Comparison of ENCODE assay signal across 8 cellular contexts in the genomic region with DNA sequence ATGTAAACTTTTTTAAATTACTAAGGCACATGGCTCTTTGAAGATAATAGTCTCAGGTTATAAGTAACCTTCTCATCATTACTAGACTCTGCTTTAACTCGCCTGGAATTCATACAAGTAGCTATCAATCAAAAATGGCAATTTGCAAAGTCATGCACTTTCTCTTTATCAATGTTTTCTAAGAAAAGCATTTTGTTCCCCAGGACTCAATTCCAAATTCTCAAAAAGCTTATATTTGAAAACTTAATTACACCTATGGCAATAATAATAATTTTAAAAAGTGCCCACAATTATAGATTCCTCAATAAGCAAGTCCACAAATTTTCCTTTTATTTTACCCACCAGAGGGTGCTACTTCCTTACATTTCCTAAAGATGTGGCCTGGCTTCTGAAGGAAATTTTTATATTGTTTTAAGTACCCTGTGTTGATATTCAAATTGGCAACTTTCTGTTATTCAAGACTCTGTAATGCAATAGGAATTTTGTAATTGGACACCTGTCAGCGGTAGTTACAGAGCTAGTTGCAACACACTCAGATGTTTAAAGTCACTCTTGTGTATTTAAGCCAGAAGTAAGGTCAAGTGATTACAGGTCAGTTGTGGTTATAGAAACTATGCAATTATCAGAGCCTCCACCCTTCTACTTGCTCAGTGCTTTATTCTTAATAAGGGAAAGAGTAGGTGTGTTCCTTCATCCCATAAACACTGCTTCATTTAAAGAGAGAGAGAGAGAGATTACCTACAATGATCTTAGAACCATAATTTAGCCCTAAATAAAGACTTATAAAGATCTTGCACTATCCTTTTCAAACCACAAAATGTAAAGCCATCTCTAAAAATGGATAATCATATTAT. TPM values are rescaled to one million over a fixed set of nuclear protein-coding genes. Genes with fewer than 3 reads are reported as not detected.
DNase-seq lines count a peak whose midpoint lies in the region; ATAC-seq, FAIRE-seq and TF ChIP-seq lines count a peak whose summit lies in the region.

No MANE protein-coding gene starts in this region.

- peak; percentile 69 for DNase-seq in DMS 273 (lab: John Stamatoyannopoulos, UW; ENCODE audit: unreplicated experiment)
- peak; percentile 70 for DNase-seq in NCI-H510A treated with DMSO at 0.1 percent for 48 hours (lab: John Stamatoyannopoulos, UW)
- DNase-seq in bronchial epithelial cell (ENCODE audit: low read depth): peak; percentile 99
- no peak for DNase-seq in left lobe of liver (ENCODE audit: low spot score)

- no peaks in the 10 kb centered on the region for H3K27me3 ChIP-seq in bronchial epithelial cell (ENCODE audit: control insufficient read depth, insufficient read depth, low read length)

- peak; percentile 70 for FAIRE-seq in bronchial epithelial cell (lab: Jason Lieb, UNC)

- TF ChIP-seq CTCF in bronchial epithelial cell (IDR thresholded peaks at IDR 0.05; ENCODE audit: insufficient read depth, low read length, severe bottlenecking): peak; percentile 6

- H3K36me3 ChIP-seq in bronchial epithelial cell (ENCODE audit: control insufficient read depth, insufficient read depth, low read length): no peaks in the 10 kb centered on the region

- peak; percentile 66 for ATAC-seq in HG02870 (IDR thresholded peaks at IDR 0.05; ENCODE audit: unreplicated experiment)
- peak; percentile 88 for ATAC-seq in left lobe of liver
- no peak for ATAC-seq in HG03521 (IDR thresholded peaks at IDR 0.05; ENCODE audit: unreplicated experiment)
- ATAC-seq in GM18873 (IDR thresholded peaks at IDR 0.05; ENCODE audit: low FRiP score, unreplicated experiment): no peak
- ATAC-seq in GM19328 (IDR thresholded peaks at IDR 0.05; ENCODE audit: unreplicated experiment): no peak

- H3K4me3 ChIP-seq in bronchial epithelial cell (ENCODE audit: low read depth, low read length): peak overlapping the region; percentile 23

RNA-seq across cellular contexts. Expression of a gene that starts 47.1 kb away (rescaled TPM):
- total RNA-seq in bronchial epithelial cell (under 0.01 and 0.13 TPM in 2 replicates), left lobe of liver (not detected)

RNA-seq across cellular contexts. Expression of a gene that starts 49.1 kb away (rescaled TPM):
- total RNA-seq in bronchial epithelial cell (15.0 and 24.3 TPM in 2 replicates), left lobe of liver (19.6 TPM)

Comparison
In these comparisons a context has a peak if more than half of its experiments do, and no peak if none do; other contexts are left out.
1. ATAC-seq: peak in HG02870 (single experiment) and left lobe of liver (single experiment); none in HG03521 (single experiment), GM18873 (single experiment) and GM19328 (single experiment).